Comparison of ENCODE assay signal across 15 cellular contexts in the genomic region with DNA sequence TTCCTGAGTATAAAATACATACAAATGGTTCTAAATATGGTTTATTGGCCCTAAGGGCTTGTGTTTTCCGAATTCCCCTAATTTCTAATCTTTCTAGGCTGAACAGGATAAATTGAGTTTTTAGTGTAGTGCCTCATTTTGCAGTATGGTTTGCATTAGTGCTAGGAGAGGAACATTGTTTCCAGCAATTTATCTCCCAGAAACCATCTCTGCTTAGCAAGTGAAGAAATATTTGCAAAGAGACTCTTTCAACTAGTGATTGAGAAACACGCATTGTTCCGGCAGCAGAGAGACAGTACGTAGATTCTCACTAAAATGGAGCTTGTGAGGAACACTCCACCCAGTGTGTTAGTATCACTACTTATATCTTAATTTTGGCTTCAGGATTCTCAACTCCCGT.
DNase-seq lines count a peak whose midpoint lies in the region; ATAC-seq and TF ChIP-seq lines count a peak whose summit lies in the region.
"Had no signal": no experiment of that assay in that cellular context is flagged by ENCODE, and none has a peak within 500 bp of the region (broad histone marks: within the 10 kb centered on the region; RNA-seq: fewer than 3 reads in every experiment).

No MANE protein-coding gene starts in this region.

- ATAC-seq in SK-N-SH treated with all-trans-retinoic acid at 6 μM for 48 hours: peak; percentile 59
- ATAC-seq in omental fat pad (ENCODE audit: low FRiP score): peak; percentile 40
- no peak for ATAC-seq in HG03280 (IDR thresholded peaks at IDR 0.05; ENCODE audit: unreplicated experiment)
- ATAC-seq in HG03139 (IDR thresholded peaks at IDR 0.05; ENCODE audit: unreplicated experiment): no peak
- ATAC-seq: Panc1 had no signal

- TF ChIP-seq CTCF in foreskin fibroblast (IDR thresholded peaks at IDR 0.05; ENCODE audit: low read depth, low read length): no peak
- no peak for TF ChIP-seq CTCF in omental fat pad (IDR thresholded peaks at IDR 0.05)

- no peak overlapping the region for H3K4me3 ChIP-seq in foreskin fibroblast (ENCODE audit: low read depth in 1 of 2, low read length in 2 of 2)
- H3K4me3 ChIP-seq: testis had no signal

- in situ Hi-C loops in KBM-7 (cut with MboI; ENCODE audit: low pct_unique_long_range_greater_than_20kb, low sequenced_read_pairs): no loop called here

- DNase-seq in AG08395 (ENCODE audit: low spot score) (peak; percentile 81), foreskin fibroblast (peak; percentile 57 to 83), omental fat pad (ENCODE audit: low spot score) (no peak), KBM-7 (no peak), middle frontal gyrus (ENCODE audit: extremely low spot score, low spot score) (no peak)
- DNase-seq: activated CD4-positive, alpha-beta T cell treated with anti-CD3 and anti-CD28 coated beads for 4 hours; activated T-cell treated with anti-CD3 and anti-CD28 coated beads, Interleukin-2, amount 50 U/mL, for 1 hour; DMS79 treated with DMSO at 0.1 percent for 48 hours; KG1; NCI-H1436; testis had no signal

TF ChIP-seq in SK-N-SH treated with all-trans-retinoic acid at 6 μM for 48 hours, 23 proteins besides CTCF, POLR2A, EP300 and RAD21:
- peak; percentile 53; the same call in 1 of the 2 replicates for TF ChIP-seq TCF4 (CRISPR knock-in tag; IDR thresholded peaks at IDR 0.05; ENCODE audit: borderline replicate concordance)
- TF ChIP-seq ISL1 (CRISPR knock-in tag; IDR thresholded peaks at IDR 0.05): peak; percentile 32; the same call in 1 of the 2 replicates
- TF ChIP-seq BACH2 (CRISPR knock-in tag; IDR thresholded peaks at IDR 0.05; ENCODE audit: borderline replicate concordance): 0 out of 2 replicates have a peak, but pooled peaks have one; percentile 57
- no peak for TF ChIP-seq ARNTL (CRISPR knock-in tag; IDR thresholded peaks at IDR 0.05; ENCODE audit: borderline replicate concordance, low read depth)

Comparison
In these comparisons a context has a peak if more than half of its experiments do, and no peak if none do; other contexts are left out.
1. DNase-seq: peak in AG08395 (single experiment) and foreskin fibroblast (2 of 2); none in omental fat pad (single experiment), KBM-7 (single experiment) and middle frontal gyrus (single experiment).
2. ATAC-seq: peak in SK-N-SH treated with all-trans-retinoic acid at 6 μM for 48 hours (single experiment) and omental fat pad (single experiment); none in HG03280 (single experiment) and HG03139 (single experiment).